Comparison of ENCODE assay signal across 21 cellular contexts in the genomic region with DNA sequence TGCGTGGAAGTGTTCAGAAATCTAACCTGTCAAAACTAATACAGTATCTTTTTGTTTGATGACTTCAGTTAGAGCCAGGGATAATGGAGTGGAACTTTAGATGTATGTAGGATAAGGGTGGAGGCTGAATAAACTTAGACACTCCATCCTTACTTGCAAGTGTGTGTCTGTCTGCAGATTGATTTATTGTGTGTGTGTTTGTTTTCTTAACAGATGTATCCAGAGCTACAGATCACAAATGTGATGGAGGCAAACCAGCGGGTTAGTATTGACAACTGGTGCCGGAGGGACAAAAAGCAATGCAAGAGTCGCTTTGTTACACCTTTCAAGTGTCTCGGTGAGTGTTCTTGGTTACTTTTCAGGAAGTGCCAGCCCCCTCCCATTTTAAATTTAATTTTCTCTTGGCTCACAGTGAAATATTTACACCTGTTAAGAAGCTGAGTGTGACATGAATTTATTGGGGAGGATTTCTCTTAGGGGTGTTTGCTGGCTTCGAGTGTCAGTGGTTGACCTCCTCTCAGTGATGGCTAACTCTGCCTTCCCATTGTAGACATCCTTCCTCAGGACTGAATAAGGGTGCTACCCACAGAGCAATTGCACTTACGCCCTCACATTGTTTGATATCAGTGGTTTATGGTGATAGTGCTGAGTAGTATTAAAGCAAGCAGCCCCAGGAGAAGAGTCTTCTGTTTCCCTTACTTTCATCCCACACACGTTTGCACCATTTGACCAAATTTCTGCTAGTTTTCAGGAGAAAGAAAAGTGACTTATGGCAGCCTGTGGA. TPM values are rescaled to one million over a fixed set of nuclear protein-coding genes. Genes with fewer than 3 reads are reported as not detected.
DNase-seq lines count a peak whose midpoint lies in the region; ATAC-seq and TF ChIP-seq lines count a peak whose summit lies in the region.
"Had no signal": no experiment of that assay in that cellular context is flagged by ENCODE, and none has a peak within 500 bp of the region (broad histone marks: within the 10 kb centered on the region; RNA-seq: fewer than 3 reads in every experiment).

No MANE protein-coding gene starts in this region.

- H3K79me1 ChIP-seq in H9 (ENCODE audit: insufficient read depth, low read depth, low read length, poor library complexity, severe bottlenecking): peaks cover 4% of the 10 kb centered on the region

- H2BK12ac ChIP-seq in H9 (ENCODE audit: insufficient read length, low read depth, low read length): no peak overlapping the region

- H3K4me1 Mint-ChIP-seq in H9 (peaks cover 27 to 29% of the 10 kb centered on the region in 2 experiments), WTC11 (peaks cover 26% of the 10 kb centered on the region), immature natural killer cell (peaks cover 39 to 48% of the 10 kb centered on the region in 2 donors), neural progenitor cell (no peaks in the 10 kb centered on the region)

- H3K27ac Mint-ChIP-seq in H9 (peak overlapping the region in 2 of 3 experiments; percentile 52 to 85; a peak in 3 of 7 replicates), WTC11 (0 out of 2 replicates have a peak overlapping the region, but pooled peaks have one; percentile 16), immature natural killer cell (peak overlapping the region in 5 of 6 donors; percentile 24 to 70 (median 53)), neural progenitor cell (peak overlapping the region; percentile 32)

- H3K14ac ChIP-seq in H9 (ENCODE audit: insufficient read depth, low read length): no peak overlapping the region

- H3K56ac ChIP-seq in H9 (ENCODE audit: insufficient read length, low read depth, low read length): no peak overlapping the region

- H3K36me3 ChIP-seq in neural progenitor cell: peaks cover 12% of the 10 kb centered on the region

- no peaks in the 10 kb centered on the region for H4K20me1 ChIP-seq in H9 (ENCODE audit: control insufficient read depth, insufficient read depth, insufficient read length)
- peaks cover 51% of the 10 kb centered on the region for H4K20me1 ChIP-seq in neural progenitor cell (ENCODE audit: low read depth)

- no peak overlapping the region for H2BK120ac ChIP-seq in H9 (ENCODE audit: low read depth, low read length, poor library complexity, severe bottlenecking)

- H3K9ac ChIP-seq in H9 (ENCODE audit: extremely low read depth, insufficient read length, low read length): no peak overlapping the region
- no peak overlapping the region for H3K9ac ChIP-seq in neural progenitor cell

- no peak overlapping the region for H2BK15ac ChIP-seq in H9 (ENCODE audit: low read depth, low read length)

- H3K9me3 ChIP-seq in H9 (ENCODE audit: control insufficient read depth, low read depth, low read length): no peaks in the 10 kb centered on the region
- H3K9me3 ChIP-seq in neural progenitor cell (ENCODE audit: low read depth): no peaks in the 10 kb centered on the region
- H3K9me3 ChIP-seq: A549, BE2C had no signal

- no peak overlapping the region for H3K4me3 ChIP-seq in neural progenitor cell
- H3K4me3 ChIP-seq: A549 had no signal

- DNase-seq in H9: no peak
- DNase-seq in WTC11 (ENCODE audit: low spot score): no peak
- DNase-seq in immature natural killer cell: peak in 1 of 3 donors; percentile 17
- no peak for DNase-seq in neural progenitor cell (ENCODE audit: low spot score)
- no peak for DNase-seq in NCI-H526 treated with DMSO at 0.1 percent for 48 hours (lab: John Stamatoyannopoulos, UW)
- DNase-seq in NCI-H774 (lab: John Stamatoyannopoulos, UW): no peak
- DNase-seq in ureter (ENCODE audit: low spot score): no peak
- DNase-seq: BE2C; CD4-positive, CD25-positive, alpha-beta regulatory T cell; DMS79; KBM-7; MV-4-11; NCI-H1105 treated with DMSO at 0.1 percent for 48 hours; NCI-H2081 treated with DMSO at 0.1 percent for 48 hours; NCI-H748 treated with DMSO at 0.1 percent for 48 hours; NK-92 treated with Interleukin-12 subunit alpha and Interleukin-12 subunit beta, amount 100 ng/mL, for 24 hours had no signal

- H4K8ac ChIP-seq in H9 (replicated peaks; ENCODE audit: insufficient read length, low read depth, low read length): no peak overlapping the region

- no peaks in the 10 kb centered on the region for H3F3A ChIP-seq in neural progenitor cell (ENCODE audit: low read depth)

- H3K36me3 Mint-ChIP-seq in H9 (ENCODE audit: insufficient read depth in 1 of 3, low read depth in 3 of 3): peaks cover 44 to 67% (median 47%) of the 10 kb centered on the region in 3 experiments
- H3K36me3 Mint-ChIP-seq in WTC11: peaks cover 48% of the 10 kb centered on the region
- H3K36me3 Mint-ChIP-seq in immature natural killer cell: peaks cover 8 to 36% (median 11%) of the 10 kb centered on the region in 3 donors
- H3K36me3 Mint-ChIP-seq in neural progenitor cell: peaks cover 45% of the 10 kb centered on the region

- WGBS in H9 (ENCODE audit: extremely low coverage, insufficient read length, low lambda C conversion rate): no CpG with 5 or more reads among the region's 8 CpGs

- no peak overlapping the region for H3K4me2 ChIP-seq in H9 (ENCODE audit: insufficient read depth, insufficient read length, low read length)
- H3K4me2 ChIP-seq in neural progenitor cell: no peak overlapping the region
- H3K4me2 ChIP-seq: A549 had no signal

- no peak overlapping the region for H2BK5ac ChIP-seq in H9 (ENCODE audit: insufficient read length, low read length)

- H3K27me3 Mint-ChIP-seq in H9 (ENCODE audit: low read depth) (no peaks in the 10 kb centered on the region), WTC11 (ENCODE audit: low read depth) (no peaks in the 10 kb centered on the region), immature natural killer cell (ENCODE audit: low read depth in 3 of 3) (no peaks in the 10 kb centered on the region), neural progenitor cell (ENCODE audit: insufficient read depth, low read depth) (no peaks in the 10 kb centered on the region)
- H3K27me3 Mint-ChIP-seq: CD4-positive, CD25-positive, alpha-beta regulatory T cell had no signal

- no peak overlapping the region for H4K5ac ChIP-seq in H9 (ENCODE audit: insufficient read length, low read depth, low read length)

- POLR2A ChIA-PET in WTC11 (lab: Charles Lee): no interaction called here

- H2AFZ ChIP-seq in H9 (ENCODE audit: low read length) (no peak overlapping the region), neural progenitor cell (replicated peaks) (no peak overlapping the region)

- no peak overlapping the region for H3K18ac ChIP-seq in H9 (ENCODE audit: insufficient read length, low read depth, low read length)

- H3K4ac ChIP-seq in H9 (ENCODE audit: low read depth, low read length): no peak overlapping the region

- H3K4me3 Mint-ChIP-seq in H9: no peak overlapping the region
- H3K4me3 Mint-ChIP-seq in WTC11: no peak overlapping the region
- H3K4me3 Mint-ChIP-seq in immature natural killer cell: peak overlapping the region; percentile 29 to 75 (median 64)
- H3K4me3 Mint-ChIP-seq in neural progenitor cell: no peak overlapping the region
- H3K4me3 Mint-ChIP-seq: CD4-positive, CD25-positive, alpha-beta regulatory T cell had no signal

- H3K4me1 ChIP-seq in H9 (ENCODE audit: insufficient read depth, low read length): peaks cover 4% of the 10 kb centered on the region
- no peaks in the 10 kb centered on the region for H3K4me1 ChIP-seq in neural progenitor cell
- H3K4me1 ChIP-seq: BE2C had no signal

- no peak overlapping the region for H3K23ac ChIP-seq in H9 (ENCODE audit: insufficient read length, low read depth, low read length)

- H3K79me2 ChIP-seq in H9 (ENCODE audit: insufficient read depth, low read length) (peaks cover 5% of the 10 kb centered on the region; the same call in 1 of the 2 replicates), neural progenitor cell (ENCODE audit: low read depth) (peaks cover 91% of the 10 kb centered on the region)

- CTCF ChIA-PET in WTC11 (lab: Charles Lee): no interaction called here

- no peak for TF ChIP-seq CTCF in H9 (conservative IDR thresholded peaks at IDR 0.05)
- TF ChIP-seq CTCF in WTC11 (IDR thresholded peaks at IDR 0.05): no peak
- no peak for TF ChIP-seq CTCF in neural progenitor cell (IDR thresholded peaks at IDR 0.05)

- ATAC-seq in WTC11: no peak
- ATAC-seq: A549, HepG2, Panc1 had no signal

- peaks cover 4 to 7% of the 10 kb centered on the region in 2 experiments; a peak in 3 of 5 replicates for H3K9me3 Mint-ChIP-seq in H9
- H3K9me3 Mint-ChIP-seq in WTC11: peaks cover 9% of the 10 kb centered on the region
- peaks cover 0 to 4% (median 0%) of the 10 kb centered on the region in 6 donors for H3K9me3 Mint-ChIP-seq in immature natural killer cell
- H3K9me3 Mint-ChIP-seq in neural progenitor cell: peaks cover 20% of the 10 kb centered on the region

- no peaks in the 10 kb centered on the region for H3K23me2 ChIP-seq in H9 (ENCODE audit: insufficient read length, low read depth, low read length, poor library complexity, severe bottlenecking)

- H3K27ac ChIP-seq in H9 (ENCODE audit: insufficient read length, low read depth, low read length): no peak overlapping the region
- H3K27ac ChIP-seq in neural progenitor cell: no peak overlapping the region
- H3K27ac ChIP-seq: A549, HL-60 had no signal

- H3K27me3 ChIP-seq in H9 (ENCODE audit: insufficient read depth, low read length): no peaks in the 10 kb centered on the region
- H3K27me3 ChIP-seq in neural progenitor cell: no peaks in the 10 kb centered on the region
- H3K27me3 ChIP-seq: BE2C had no signal

- H3T11ph ChIP-seq in H9 (ENCODE audit: low read length): no peak overlapping the region

- H2BK20ac ChIP-seq in H9 (ENCODE audit: low read depth, low read length, poor library complexity, severe bottlenecking): no peak overlapping the region

- no peak overlapping the region for H2AK5ac ChIP-seq in H9 (ENCODE audit: insufficient read length, low read length)

- no peak overlapping the region for H4K91ac ChIP-seq in H9 (ENCODE audit: insufficient read length, low read depth, low read length)

TF ChIP-seq in WTC11, 78 proteins besides CTCF, POLR2A, EP300 and RAD21:
- TF ChIP-seq GTF2I (CRISPR knock-in tag; conservative IDR thresholded peaks at IDR 0.05) (no peak), TP53 (CRISPR knock-in tag; IDR thresholded peaks at IDR 0.05) (no peak)
- TF ChIP-seq, protein P1, sequence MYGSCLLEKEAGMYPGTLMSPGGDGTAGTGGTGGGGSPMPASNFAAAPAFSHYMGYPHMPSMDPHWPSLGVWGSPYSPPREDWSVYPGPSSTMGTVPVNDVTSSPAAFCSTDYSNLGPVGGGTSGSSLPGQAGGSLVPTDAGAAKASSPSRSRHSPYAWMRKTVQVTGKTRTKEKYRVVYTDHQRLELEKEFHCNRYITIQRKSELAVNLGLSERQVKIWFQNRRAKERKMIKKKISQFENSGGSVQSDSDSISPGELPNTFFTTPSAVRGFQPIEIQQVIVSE (CRISPR knock-in tag; IDR thresholded peaks at IDR 0.05; ENCODE audit: borderline replicate concordance): no peak

RNA-seq across cellular contexts. Expression of a gene that starts 40.8 kb away (rescaled TPM):
- total RNA-seq in H9 (2021) (323 and 328 TPM in 2 replicates), WTC11 (2021) (340 to 353 TPM (median 345 TPM) in 3 replicates), neural progenitor cell (ENCODE audit: low replicate concordance) (448 and 455 TPM in 2 replicates), ureter (318 TPM)
- 100 to 1,000 TPM in 1 of 3 donors, 10 to 100 TPM in 2; 69.4 to 125 (median 75.8) TPM for polyA plus RNA-seq in immature natural killer cell

RNA-seq across cellular contexts. Expression of a gene that starts 49.1 kb away (rescaled TPM):
- total RNA-seq in H9 (2021) (22.4 and 22.9 TPM in 2 replicates), WTC11 (2021) (27.5 to 33.9 TPM (median 27.8 TPM) in 3 replicates), neural progenitor cell (ENCODE audit: low replicate concordance) (1.4 and 2.4 TPM in 2 replicates), ureter (103 TPM)
- polyA plus RNA-seq in immature natural killer cell: 1 to 10 TPM in 2 of 3 donors, under 1 TPM in 1; 0.54 to 3.6 (median 2.8) TPM
- total RNA-seq: CD4-positive, CD25-positive, alpha-beta regulatory T cell; NCI-H460 had no signal

Comparison
In these comparisons a context has a peak if more than half of its experiments do, and no peak if none do; other contexts are left out.
1. H3K27ac Mint-ChIP-seq: peak in every context shown above with its lines; median percentile 68 in H9; 53 in immature natural killer cell; 32 in neural progenitor cell; 16 in WTC11.
2. H3K4me3 Mint-ChIP-seq: peak in immature natural killer cell (5 of 5); none in H9 (0 of 2), WTC11 (single experiment) and neural progenitor cell (single experiment).